ENCODE assay signal across 22 cellular contexts in the genomic region with DNA sequence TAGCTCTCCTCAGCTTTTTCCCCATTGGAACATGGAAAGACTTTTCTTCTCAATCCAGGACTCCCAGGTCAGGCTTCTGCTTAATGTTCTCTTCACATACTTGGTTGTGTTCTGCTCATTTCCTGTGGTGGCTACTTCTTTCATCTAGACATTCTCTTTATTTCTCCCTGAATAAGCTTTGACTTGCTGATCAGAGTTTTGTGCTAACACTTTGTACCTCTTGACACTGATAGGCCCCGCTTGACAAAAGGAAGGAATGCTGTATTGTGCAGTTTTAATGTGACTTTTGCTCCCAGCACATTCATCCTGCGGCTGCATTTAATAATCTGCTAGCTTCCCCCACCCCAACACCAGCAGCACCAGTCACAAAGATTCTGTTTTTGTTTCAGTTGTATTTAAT.
"Had no signal": no experiment of that assay in that cellular context is flagged by ENCODE, and none has a peak within 500 bp of the region (broad histone marks: within the 10 kb centered on the region; RNA-seq: fewer than 3 reads in every experiment).

No MANE protein-coding gene starts in this region.

- H3K4me3 Mint-ChIP-seq: immature natural killer cell, naive B cell, nephron progenitor cell had no signal

- H3K9me3 Mint-ChIP-seq: naive B cell, nephron progenitor cell had no signal

- H3K27ac Mint-ChIP-seq: immature natural killer cell, naive B cell, nephron progenitor cell had no signal

- H3K4me1 ChIP-seq: colonic mucosa, heart right ventricle had no signal

- H3K4me1 Mint-ChIP-seq: immature natural killer cell, naive B cell, nephron progenitor cell had no signal

- ATAC-seq: esophagus mucosa, gastrocnemius medialis, heart right ventricle, left cardiac atrium, left ventricle myocardium superior, right cardiac atrium had no signal

- H3K36me3 ChIP-seq: colonic mucosa, gastrocnemius medialis, heart right ventricle, ovary had no signal

- H3K36me3 Mint-ChIP-seq: immature natural killer cell, naive B cell had no signal

- DNase-seq: colonic mucosa; dermis blood vessel endothelial cell; effector CD4-positive, alpha-beta T cell; gastrocnemius medialis; heart right ventricle; hypothalamus; immature natural killer cell; kidney; left cardiac atrium; left ventricle myocardium superior; mesenchymal stem cell; naive B cell; nephron progenitor cell; nucleus accumbens; ovary; right cardiac atrium; small intestine; stimulated activated CD4-positive, alpha-beta T cell treated with anti-CD3 and anti-CD28 coated beads, Interleukin-12 subunit alpha, Interleukin-12 subunit beta, amount 100 ng/mL, for 4 hours; stimulated activated naive CD4-positive, alpha-beta T cell treated with Interleukin-2 at 50 U/mL for 16 hours; trophoblast cell had no signal

- H3K4me3 ChIP-seq: colonic mucosa, gastrocnemius medialis, heart right ventricle, lung, ovary had no signal

- H3K27ac ChIP-seq: colonic mucosa, gastrocnemius medialis, heart right ventricle, ovary had no signal

- H3K27me3 ChIP-seq: colonic mucosa, gastrocnemius medialis, heart right ventricle, ovary had no signal

- H3K27me3 Mint-ChIP-seq: naive B cell had no signal

- H3K9me3 ChIP-seq: colonic mucosa, gastrocnemius medialis, heart right ventricle, ovary had no signal
